In the genomic region with DNA sequence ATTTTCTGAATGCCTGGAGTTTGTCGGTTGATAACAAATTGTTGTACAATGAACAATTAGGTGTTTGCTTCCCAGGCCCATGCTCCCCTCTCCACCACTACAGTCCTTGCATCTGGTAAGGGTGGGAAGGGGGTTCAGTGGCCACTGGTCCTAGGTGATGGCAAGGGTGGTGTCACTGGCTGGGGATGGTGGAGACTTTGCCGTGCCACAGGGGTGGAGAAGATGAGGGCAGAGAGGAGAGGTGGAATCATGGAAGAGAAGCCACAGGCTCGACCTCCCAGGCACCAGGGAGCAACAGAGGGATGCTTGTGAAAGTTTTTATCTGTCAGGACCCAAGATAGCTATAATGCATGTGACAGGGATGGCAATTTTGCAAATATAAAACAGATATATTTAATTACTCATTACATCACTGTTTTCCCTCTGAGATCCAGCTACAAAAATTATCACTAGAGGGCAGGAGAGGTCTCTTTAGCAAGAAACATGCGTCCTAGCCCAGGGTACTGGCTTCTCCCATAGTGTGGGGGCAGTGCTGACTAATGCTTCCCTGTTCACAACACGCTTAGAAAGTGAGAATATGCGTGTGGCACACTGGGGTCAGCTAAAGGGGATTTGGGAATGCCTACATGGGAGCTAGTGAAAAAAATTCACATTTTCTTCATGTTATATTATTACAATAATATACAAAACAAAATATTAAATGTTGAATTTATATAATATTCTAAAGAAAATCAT, we compare ENCODE assay signal across 1 cellular context.
A peak's percentile ranks its signal among the peaks of the same experiment; 100 is the strongest.
TF ChIP-seq lines count a peak whose summit lies in the region.

No MANE protein-coding gene starts in this region.

TF ChIP-seq in K562, 482 proteins besides CTCF, POLR2A, EP300 and RAD21 (continued from another document):
- TF ChIP-seq ZNF318 (IDR thresholded peaks at IDR 0.05; ENCODE audit: borderline replicate concordance in 1 of 2, low read depth in 1 of 2) (no peak), PTTG1 (tag; IDR thresholded peaks at IDR 0.05; ENCODE audit: low read depth) (no peak), ZC3H11A (IDR thresholded peaks at IDR 0.05; ENCODE audit: low read depth, low read length) (no peak), HNRNPUL1 (IDR thresholded peaks at IDR 0.05; ENCODE audit: low read length) (no peak), MAZ (CRISPR knock-in tag; conservative IDR thresholded peaks at IDR 0.05 in 1 of 2, IDR thresholded peaks at IDR 0.05 in 1 of 2) (peak in 1 of 2 experiments; percentile 75; a peak in 2 of 4 replicates), BACH1 (tag; IDR thresholded peaks at IDR 0.05) (peak; percentile 85), YY1 (IDR thresholded peaks at IDR 0.05; ENCODE audit: borderline replicate concordance in 1 of 3, control insufficient read depth in 1 of 3, extremely low read depth in 1 of 3, insufficient read depth in 3 of 3, insufficient read length in 1 of 3, insufficient replicate concordance in 2 of 3, low read depth in 1 of 3, low read length in 2 of 3) (no peak), IRF9 (tag; IDR thresholded peaks at IDR 0.05) (no peak), C11orf30 (IDR thresholded peaks at IDR 0.05; ENCODE audit: low read depth) (peak; percentile 51; the same call in 1 of the 2 replicates), RREB1 (CRISPR knock-in tag; IDR thresholded peaks at IDR 0.05) (no peak), NFRKB (IDR thresholded peaks at IDR 0.05; ENCODE audit: low read depth) (no peak)
- TF ChIP-seq, protein P1, sequence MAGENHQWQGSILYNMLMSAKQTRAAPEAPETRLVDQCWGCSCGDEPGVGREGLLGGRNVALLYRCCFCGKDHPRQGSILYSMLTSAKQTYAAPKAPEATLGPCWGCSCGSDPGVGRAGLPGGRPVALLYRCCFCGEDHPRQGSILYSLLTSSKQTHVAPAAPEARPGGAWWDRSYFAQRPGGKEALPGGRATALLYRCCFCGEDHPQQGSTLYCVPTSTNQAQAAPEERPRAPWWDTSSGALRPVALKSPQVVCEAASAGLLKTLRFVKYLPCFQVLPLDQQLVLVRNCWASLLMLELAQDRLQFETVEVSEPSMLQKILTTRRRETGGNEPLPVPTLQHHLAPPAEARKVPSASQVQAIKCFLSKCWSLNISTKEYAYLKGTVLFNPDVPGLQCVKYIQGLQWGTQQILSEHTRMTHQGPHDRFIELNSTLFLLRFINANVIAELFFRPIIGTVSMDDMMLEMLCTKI (IDR thresholded peaks at IDR 0.05; ENCODE audit: partially characterized antibody), result no peak
- TF ChIP-seq, protein P2, sequence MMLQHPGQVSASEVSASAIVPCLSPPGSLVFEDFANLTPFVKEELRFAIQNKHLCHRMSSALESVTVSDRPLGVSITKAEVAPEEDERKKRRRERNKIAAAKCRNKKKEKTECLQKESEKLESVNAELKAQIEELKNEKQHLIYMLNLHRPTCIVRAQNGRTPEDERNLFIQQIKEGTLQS (IDR thresholded peaks at IDR 0.05), result peak; percentile 73
- TF ChIP-seq, protein P2 (CRISPR knock-in tag; conservative IDR thresholded peaks at IDR 0.05), result no peak
